ENCODE assay signal across 8 cellular contexts in genomic region chr14:55089547-55090153, GRCh38. TPM values are rescaled to one million over a fixed set of nuclear protein-coding genes. Genes with fewer than 3 reads are reported as not detected.
DNase-seq lines count a peak whose midpoint lies in the region; ATAC-seq and TF ChIP-seq lines count a peak whose summit lies in the region.
"Not testable (repeated sequence)": the region's sequence is repeated elsewhere in the genome, so short reads cannot be mapped to it uniquely, and the experiment has no call there.

No MANE protein-coding gene starts in this region.

- H3K36me3 ChIP-seq in lower lobe of right lung, result not testable (repeated sequence)

- not testable (repeated sequence) for H3K4me1 Mint-ChIP-seq in activated CD8-positive, alpha-beta T cell treated with anti-CD3 and anti-CD28 coated beads for 36 hours (ENCODE audit: low read depth)

- H3K27ac ChIP-seq in lower lobe of right lung, result not testable (repeated sequence)

- H3K9me3 ChIP-seq in lower lobe of right lung, result not testable (repeated sequence)

- H3K27me3 Mint-ChIP-seq in activated CD8-positive, alpha-beta T cell treated with anti-CD3 and anti-CD28 coated beads for 36 hours, result not testable (repeated sequence)

- peaks cover 10% of the 10 kb centered on the region for H3K4me1 ChIP-seq in lower lobe of right lung

- DNase-seq in CMK (ENCODE audit: low read depth), result peak; percentile 42
- DNase-seq in HuH-7.5 (ENCODE audit: low spot score), result peak; percentile 38
- DNase-seq in NOMO-1 (lab: John Stamatoyannopoulos, UW; ENCODE audit: unreplicated experiment in 2 of 2), result peak; percentile 68 to 79
- DNase-seq in activated CD8-positive, alpha-beta T cell treated with anti-CD3 and anti-CD28 coated beads for 36 hours, result peak; percentile 89
- peak; percentile 72 for DNase-seq in effector CD4-positive, alpha-beta T cell
- peak; percentile 83 for DNase-seq in lower lobe of right lung
- DNase-seq in stimulated activated CD4-positive, alpha-beta T cell treated with anti-CD3 and anti-CD28 coated beads, TNF-alpha, amount 100 ng/mL, for 4 hours (ENCODE audit: low read depth in 3 of 3), result peak; percentile 30 to 51 (median 45)

- POLR2A ChIA-PET in activated CD8-positive, alpha-beta T cell treated with anti-CD3 and anti-CD28 coated beads for 36 hours (lab: Charles Lee), result not testable (repeated sequence)

- H3K36me3 Mint-ChIP-seq in activated CD8-positive, alpha-beta T cell treated with anti-CD3 and anti-CD28 coated beads for 36 hours (ENCODE audit: low read depth), result not testable (repeated sequence)

- intact Hi-C loops in activated CD8-positive, alpha-beta T cell treated with anti-CD3 and anti-CD28 coated beads for 36 hours (cut with micrococcal nuclease), result loop anchor here (2.0 kb wide), 1 partner anchor 71 kb away; no protein-coding TSS in a partner anchor
- intact Hi-C loops in lower lobe of right lung (cut with DNase I), result loop anchor here (10.0 kb wide), 1 partner anchor 65 kb away; no protein-coding TSS in a partner anchor

- not testable (repeated sequence) for H3K27ac Mint-ChIP-seq in activated CD8-positive, alpha-beta T cell treated with anti-CD3 and anti-CD28 coated beads for 36 hours

- not testable (repeated sequence) for H3K4me3 Mint-ChIP-seq in activated CD8-positive, alpha-beta T cell treated with anti-CD3 and anti-CD28 coated beads for 36 hours

- peak; percentile 84 for ATAC-seq in GM21381 (IDR thresholded peaks at IDR 0.05; ENCODE audit: unreplicated experiment)
- peak; percentile 99 for ATAC-seq in activated CD8-positive, alpha-beta T cell treated with anti-CD3 and anti-CD28 coated beads for 36 hours
- ATAC-seq in lower lobe of right lung, result peak; percentile 94 to 95

- peak; percentile 91 for TF ChIP-seq CTCF in activated CD8-positive, alpha-beta T cell treated with anti-CD3 and anti-CD28 coated beads for 36 hours (IDR thresholded peaks at IDR 0.05)
- peak; percentile 90 for TF ChIP-seq CTCF in lower lobe of right lung (IDR thresholded peaks at IDR 0.05)

- H3K27me3 ChIP-seq in lower lobe of right lung (ENCODE audit: low read depth), result not testable (repeated sequence)

- not testable (repeated sequence) for H3K4me3 ChIP-seq in lower lobe of right lung

- not testable (repeated sequence) for H3K9me3 Mint-ChIP-seq in activated CD8-positive, alpha-beta T cell treated with anti-CD3 and anti-CD28 coated beads for 36 hours

- CTCF ChIA-PET in activated CD8-positive, alpha-beta T cell treated with anti-CD3 and anti-CD28 coated beads for 36 hours (lab: Charles Lee), result interaction anchor here (0.6 to 4.6 kb wide), 24 partner anchors 8 to 335 kb away, joined by 3 to 43 read pairs (median 4); partner anchors contain the start of genes DLGAP5, LGALS3 and MAPK1IP1L

RNA-seq across cellular contexts. Expression of gene MAPK1IP1L, which starts 38.2 kb away (rescaled TPM):
- 100 to 1,000 TPM in 1 of 2 experiments, 10 to 100 TPM in 1; 89.3 to 105 TPM for total RNA-seq in activated CD8-positive, alpha-beta T cell treated with anti-CD3 and anti-CD28 coated beads for 36 hours
- total RNA-seq in lower lobe of right lung, result 72.4 TPM

RNA-seq across cellular contexts. Expression of gene LGALS3, which starts 39.4 kb away (rescaled TPM):
- total RNA-seq in activated CD8-positive, alpha-beta T cell treated with anti-CD3 and anti-CD28 coated beads for 36 hours, result 1 to 10 TPM; 4.5 to 6.0 TPM
- 528 TPM for total RNA-seq in lower lobe of right lung

Comparison
In these comparisons a context has a peak if more than half of its experiments do, and no peak if none do; other contexts are left out.
1. DNase-seq: peak in every context shown above with its lines; median percentile 89 in activated CD8-positive, alpha-beta T cell treated with anti-CD3 and anti-CD28 coated beads for 36 hours; 83 in lower lobe of right lung; 74 in NOMO-1; 72 in effector CD4-positive, alpha-beta T cell; 45 in stimulated activated CD4-positive, alpha-beta T cell treated with anti-CD3 and anti-CD28 coated beads, TNF-alpha, amount 100 ng/mL, for 4 hours; 42 in CMK; 38 in HuH-7.5.
2. RNA of gene LGALS3, which starts 39.4 kb away (total RNA-seq): 528 TPM in lower lobe of right lung (single experiment); 4.5 to 6.0 TPM in activated CD8-positive, alpha-beta T cell treated with anti-CD3 and anti-CD28 coated beads for 36 hours; every median in the first group is over 10 times any median in the second.
3. Peak in every context shown above with its lines, with median percentiles within 50 percentile points of each other: ATAC-seq.